In the genomic region with DNA sequence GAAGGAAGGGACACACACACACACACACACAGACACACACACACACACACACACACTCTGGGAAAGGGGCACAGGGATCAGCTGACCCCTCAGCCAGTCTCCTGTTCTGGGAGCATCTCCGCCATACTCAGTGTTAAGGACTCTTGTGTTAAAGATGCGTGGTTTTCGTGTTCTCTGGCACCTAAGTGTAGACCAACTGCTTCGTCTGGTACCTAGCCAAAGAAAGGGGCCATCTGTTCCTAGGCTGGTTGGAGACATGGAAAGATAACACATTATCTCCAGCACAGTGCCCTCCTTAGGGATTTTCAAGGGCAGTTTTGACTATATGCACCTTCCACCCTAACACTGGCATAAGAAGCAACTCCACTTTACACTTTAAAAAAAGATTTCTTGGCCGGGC, we compare ENCODE assay signal across 1 cellular context.
TF ChIP-seq lines count a peak whose summit lies in the region.

No MANE protein-coding gene starts in this region.

TF ChIP-seq in SK-N-SH, 30 proteins besides CTCF, POLR2A, EP300 and RAD21 (continued from another document):
- TF ChIP-seq, protein P1, sequence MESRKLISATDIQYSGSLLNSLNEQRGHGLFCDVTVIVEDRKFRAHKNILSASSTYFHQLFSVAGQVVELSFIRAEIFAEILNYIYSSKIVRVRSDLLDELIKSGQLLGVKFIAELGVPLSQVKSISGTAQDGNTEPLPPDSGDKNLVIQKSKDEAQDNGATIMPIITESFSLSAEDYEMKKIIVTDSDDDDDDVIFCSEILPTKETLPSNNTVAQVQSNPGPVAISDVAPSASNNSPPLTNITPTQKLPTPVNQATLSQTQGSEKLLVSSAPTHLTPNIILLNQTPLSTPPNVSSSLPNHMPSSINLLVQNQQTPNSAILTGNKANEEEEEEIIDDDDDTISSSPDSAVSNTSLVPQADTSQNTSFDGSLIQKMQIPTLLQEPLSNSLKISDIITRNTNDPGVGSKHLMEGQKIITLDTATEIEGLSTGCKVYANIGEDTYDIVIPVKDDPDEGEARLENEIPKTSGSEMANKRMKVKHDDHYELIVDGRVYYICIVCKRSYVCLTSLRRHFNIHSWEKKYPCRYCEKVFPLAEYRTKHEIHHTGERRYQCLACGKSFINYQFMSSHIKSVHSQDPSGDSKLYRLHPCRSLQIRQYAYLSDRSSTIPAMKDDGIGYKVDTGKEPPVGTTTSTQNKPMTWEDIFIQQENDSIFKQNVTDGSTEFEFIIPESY (IDR thresholded peaks at IDR 0.05; ENCODE audit: borderline replicate concordance, low read depth) = no peak
